Comparison of ENCODE assay signal across 19 cellular contexts in the genomic region with DNA sequence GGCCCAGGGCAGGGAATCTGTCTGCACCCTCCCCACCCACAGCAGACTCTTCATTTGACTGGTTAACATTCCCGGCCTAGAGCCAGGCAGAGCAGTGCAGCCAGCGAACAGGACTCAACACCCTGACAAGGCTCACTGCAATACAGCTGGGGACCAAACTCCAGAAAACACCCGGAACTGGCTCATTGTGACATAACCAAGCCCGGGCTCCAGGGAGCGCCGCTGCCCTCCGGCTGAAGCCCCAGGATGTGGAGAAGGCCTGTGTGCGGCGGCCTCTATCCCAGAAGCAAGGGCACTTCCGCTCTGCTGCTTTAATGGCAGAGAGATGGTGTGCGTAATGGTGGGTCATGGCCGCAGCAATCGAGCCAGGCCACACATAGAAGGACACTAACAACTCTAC.
"Had no signal": no experiment of that assay in that cellular context is flagged by ENCODE, and none has a peak within 500 bp of the region (broad histone marks: within the 10 kb centered on the region; RNA-seq: fewer than 3 reads in every experiment).

No MANE protein-coding gene starts in this region.

- H3K27me3 ChIP-seq: esophagus squamous epithelium, gastroesophageal sphincter, upper lobe of left lung had no signal

- ATAC-seq: activated T-cell treated with anti-CD3 and anti-CD28 coated beads, Interleukin-2, amount 50 U/mL, for 72 hours; gastroesophageal sphincter; lower lobe of right lung; naive thymus-derived CD4-positive, alpha-beta T cell had no signal

- H3K27ac ChIP-seq: coronary artery, esophagus squamous epithelium, gastroesophageal sphincter, lower lobe of right lung, upper lobe of left lung had no signal

- H3K4me1 ChIP-seq: esophagus squamous epithelium, gastroesophageal sphincter, lower lobe of right lung, upper lobe of left lung had no signal

- H3K4me3 ChIP-seq: coronary artery, esophagus squamous epithelium, gastroesophageal sphincter, lower lobe of right lung, upper lobe of left lung had no signal

- H3K9me3 ChIP-seq: esophagus squamous epithelium, gastroesophageal sphincter, lower lobe of right lung, upper lobe of left lung had no signal

- DNase-seq: activated CD4-positive, alpha-beta memory T cell treated with anti-CD3 and anti-CD28 coated beads for 36 hours; activated CD4-positive, alpha-beta T cell treated with anti-CD3 and anti-CD28 coated beads for 48 hours; activated CD4-positive, CD25-positive, alpha-beta regulatory T cell; activated effector memory CD4-positive, alpha-beta T cell treated with anti-CD3 and anti-CD28 coated beads, Interleukin-2, amount 50 U/mL, for 16 hours; activated naive CD4-positive, alpha-beta T cell treated with anti-CD3 and anti-CD28 coated beads, Interleukin-2, amount 10 ng/mL, durations not matched to agents 7 days and 5 days; activated T-cell treated with anti-CD3 and anti-CD28 coated beads, Interleukin-2, amount 50 U/mL, for 72 hours; amygdala; cerebellar nuclear complex; esophagus squamous epithelium; head of caudate nucleus; hypothalamus; kidney; lower lobe of right lung; naive thymus-derived CD4-positive, alpha-beta T cell; stimulated activated CD4-positive, alpha-beta T cell treated with anti-CD3 and anti-CD28 coated beads, Interleukin-4, amount 100 ng/mL, for 24 hours; stimulated activated naive CD4-positive, alpha-beta T cell treated with Interleukin-2 at 50 U/mL for 16 hours; upper lobe of left lung had no signal
